Comparison of ENCODE assay signal across 10 cellular contexts in genomic region chr17:10699861-10700260, GRCh38.
A peak's percentile ranks its signal among the peaks of the same experiment; 100 is the strongest.
DNase-seq lines count a peak whose midpoint lies in the region; ATAC-seq lines count a peak whose summit lies in the region.
"Had no signal": no experiment of that assay in that cellular context is flagged by ENCODE, and none has a peak within 500 bp of the region (broad histone marks: within the 10 kb centered on the region; RNA-seq: fewer than 3 reads in every experiment).

No MANE protein-coding gene starts in this region.

- no peak for ATAC-seq in stimulated activated naive CD8-positive, alpha-beta T cell treated with anti-CD3 and anti-CD28 coated beads, Interleukin-15, amount 100 ng/mL, for 72 hours
- ATAC-seq in GM18511 (IDR thresholded peaks at IDR 0.05; ENCODE audit: unreplicated experiment): no peak

- DNase-seq in activated effector memory CD4-positive, alpha-beta T cell treated with Interleukin-2 at 50 U/mL for 16 hours: peak; percentile 9
- no peak for DNase-seq in activated effector memory CD4-positive, alpha-beta T cell treated with anti-CD3 and anti-CD28 coated beads, Interleukin-2, amount 50 U/mL, for 16 hours
- DNase-seq in fibroblast of gingiva (ENCODE audit: low read depth) (peak; percentile 1), NCI-H1694 treated with DMSO at 0.1 percent for 48 hours (lab: John Stamatoyannopoulos, UW) (no peak), posterior cingulate gyrus (no peak)
- DNase-seq in stimulated activated naive CD8-positive, alpha-beta T cell treated with anti-CD3 and anti-CD28 coated beads, Interleukin-15, amount 100 ng/mL, for 72 hours: peak in 1 of 2 donors; percentile 19
- DNase-seq: left ventricle myocardium inferior, NCI-H1694 had no signal

- H3K4me1 Mint-ChIP-seq in T-helper 1 cell treated with Interleukin-12 subunit alpha and Interleukin-12 subunit beta and Interleukin-4 antibody, amounts not matched to agents 30 μg/mL and 1 μg/mL, for 36 hours (ENCODE audit: low read depth): peaks cover 46% of the 10 kb centered on the region
- peaks cover 62% of the 10 kb centered on the region for H3K4me1 Mint-ChIP-seq in stimulated activated naive CD8-positive, alpha-beta T cell treated with anti-CD3 and anti-CD28 coated beads, Interleukin-15, amount 100 ng/mL, for 72 hours

- H3K36me3 Mint-ChIP-seq in T-helper 1 cell treated with Interleukin-12 subunit alpha and Interleukin-12 subunit beta and Interleukin-4 antibody, amounts not matched to agents 30 μg/mL and 1 μg/mL, for 36 hours (ENCODE audit: low read depth): peaks cover 15% of the 10 kb centered on the region

- peak overlapping the region; percentile 83 for H3K27ac Mint-ChIP-seq in T-helper 1 cell treated with Interleukin-12 subunit alpha and Interleukin-12 subunit beta and Interleukin-4 antibody, amounts not matched to agents 30 μg/mL and 1 μg/mL, for 36 hours
- H3K27ac Mint-ChIP-seq in stimulated activated naive CD8-positive, alpha-beta T cell treated with anti-CD3 and anti-CD28 coated beads, Interleukin-15, amount 100 ng/mL, for 72 hours: peak overlapping the region; percentile 89 to 95

- intact Hi-C loops in posterior cingulate gyrus (cut with DNase I): no loop called here

- H3K27me3 Mint-ChIP-seq in T-helper 1 cell treated with Interleukin-12 subunit alpha and Interleukin-12 subunit beta and Interleukin-4 antibody, amounts not matched to agents 30 μg/mL and 1 μg/mL, for 36 hours (ENCODE audit: low read depth): no peaks in the 10 kb centered on the region
- H3K27me3 Mint-ChIP-seq in stimulated activated naive CD8-positive, alpha-beta T cell treated with anti-CD3 and anti-CD28 coated beads, Interleukin-15, amount 100 ng/mL, for 72 hours: no peaks in the 10 kb centered on the region

- peak overlapping the region; percentile 62 for H3K4me3 Mint-ChIP-seq in T-helper 1 cell treated with Interleukin-12 subunit alpha and Interleukin-12 subunit beta and Interleukin-4 antibody, amounts not matched to agents 30 μg/mL and 1 μg/mL, for 36 hours
- peak overlapping the region; percentile 56 to 80 for H3K4me3 Mint-ChIP-seq in stimulated activated naive CD8-positive, alpha-beta T cell treated with anti-CD3 and anti-CD28 coated beads, Interleukin-15, amount 100 ng/mL, for 72 hours

- H3K9me3 Mint-ChIP-seq in T-helper 1 cell treated with Interleukin-12 subunit alpha and Interleukin-12 subunit beta and Interleukin-4 antibody, amounts not matched to agents 30 μg/mL and 1 μg/mL, for 36 hours: no peaks in the 10 kb centered on the region
- no peaks in the 10 kb centered on the region for H3K9me3 Mint-ChIP-seq in stimulated activated naive CD8-positive, alpha-beta T cell treated with anti-CD3 and anti-CD28 coated beads, Interleukin-15, amount 100 ng/mL, for 72 hours

Comparison
In these comparisons a context has a peak if more than half of its experiments do, and no peak if none do; other contexts are left out.
1. DNase-seq: peak in activated effector memory CD4-positive, alpha-beta T cell treated with Interleukin-2 at 50 U/mL for 16 hours (single experiment) and fibroblast of gingiva (single experiment); none in activated effector memory CD4-positive, alpha-beta T cell treated with anti-CD3 and anti-CD28 coated beads, Interleukin-2, amount 50 U/mL, for 16 hours (single experiment), NCI-H1694 treated with DMSO at 0.1 percent for 48 hours (single experiment) and posterior cingulate gyrus (0 of 10).